In the genomic region with DNA sequence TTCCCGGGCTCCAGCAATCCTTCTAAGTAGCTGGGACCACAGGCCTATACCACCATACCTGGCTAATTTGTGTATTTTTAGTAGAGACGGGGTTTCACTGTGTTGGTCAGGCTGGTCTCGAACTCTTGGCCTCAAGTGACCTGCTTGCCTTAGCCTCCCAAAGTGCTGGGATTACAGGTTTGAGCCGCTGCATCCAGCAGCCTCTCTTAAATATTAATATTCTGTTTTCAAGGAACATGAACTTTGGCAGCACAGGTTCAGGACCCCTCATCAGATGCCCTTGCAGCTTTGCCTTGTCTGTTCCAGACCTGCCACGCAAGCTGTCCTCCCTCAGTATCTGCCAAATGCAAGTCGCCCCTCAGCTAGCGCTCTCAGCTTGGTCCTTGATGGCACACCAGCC, we compare ENCODE assay signal across 8 cellular contexts.
"Had no signal": no experiment of that assay in that cellular context is flagged by ENCODE, and none has a peak within 500 bp of the region (broad histone marks: within the 10 kb centered on the region; RNA-seq: fewer than 3 reads in every experiment).

No MANE protein-coding gene starts in this region.

- ATAC-seq: HCT116, K562 had no signal

- H3K9me3 ChIP-seq: HAP-1 had no signal

- H3K4me3 ChIP-seq: GM23248, HAP-1, K562 had no signal

- H3K4me1 ChIP-seq: HAP-1 had no signal

- DNase-seq: GM23248, GOT3, H7, HFFc6, IMR-90 had no signal

- H3K4me3 Mint-ChIP-seq: HFFc6 had no signal

- H3K27ac ChIP-seq: GM23248 had no signal

- H3K36me3 ChIP-seq: HAP-1 had no signal

- H3K27ac Mint-ChIP-seq: HFFc6 had no signal
